8 cellular contexts compared by ENCODE assay signal in the genomic region with DNA sequence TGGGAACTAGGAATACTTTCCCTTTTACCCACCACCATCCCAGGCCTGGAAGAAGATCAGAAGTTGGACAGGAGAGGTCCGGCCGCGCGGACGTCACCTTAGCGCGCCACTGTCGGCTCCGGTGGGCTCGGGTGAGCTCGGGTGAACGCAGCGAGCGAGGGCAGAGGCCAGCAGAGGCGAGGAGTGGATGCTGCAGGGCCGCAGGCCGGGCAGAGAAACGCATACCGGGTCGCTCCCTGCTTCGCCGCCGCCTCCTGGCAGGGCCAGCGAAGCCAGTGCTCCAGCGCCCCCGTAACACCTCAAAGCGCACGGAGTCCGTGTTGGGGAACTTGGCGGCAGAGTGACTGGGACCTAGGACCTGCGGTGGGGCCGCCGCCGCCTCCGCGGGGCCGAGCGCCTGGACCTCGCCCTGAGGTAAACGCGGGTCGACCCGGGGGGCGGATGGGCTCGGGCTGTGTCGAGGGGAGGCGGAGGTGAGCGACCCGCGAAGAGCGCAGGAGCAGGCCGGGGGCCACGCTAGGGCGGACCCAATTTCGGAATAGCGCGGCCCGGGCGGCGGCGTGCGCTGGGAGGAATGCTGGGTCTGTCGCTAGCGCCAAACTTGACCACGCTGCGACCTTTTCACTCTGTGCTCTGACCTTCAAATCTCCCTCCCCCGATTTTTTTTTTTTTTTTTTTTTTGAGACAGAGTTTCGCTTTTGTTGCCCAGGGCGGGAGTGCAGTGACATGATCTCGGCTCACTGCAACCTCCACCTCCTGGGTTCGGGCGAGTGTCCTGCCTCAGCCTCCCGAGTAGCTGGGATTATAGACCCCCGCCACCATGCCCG. TPM values are rescaled to one million over a fixed set of nuclear protein-coding genes. Genes with fewer than 3 reads are reported as not detected.
DNase-seq lines count a peak whose midpoint lies in the region; ATAC-seq and TF ChIP-seq lines count a peak whose summit lies in the region.

No MANE protein-coding gene starts in this region.

- H3K4me3 ChIP-seq in heart left ventricle (peak overlapping the region; percentile 15 to 80 (median 60)), parathyroid adenoma (ENCODE audit: low read depth, low read length) (no peak overlapping the region)

- POLR2A ChIA-PET in GM10248 (lab: Yijun Ruan, JAX) = interaction anchor here (0.7 kb wide), 1 partner anchor 1173 kb away, joined by 7 read pairs; no protein-coding TSS in a partner anchor

- H3K79me2 ChIP-seq in parathyroid adenoma = no peaks in the 10 kb centered on the region

- ATAC-seq in activated T-cell treated with anti-CD3 and anti-CD28 coated beads, Interleukin-2, amount 50 U/mL, for 4 hours = peak; percentile 73 to 81
- peak; percentile 71 to 88 (median 77) for ATAC-seq in heart left ventricle
- no peak for ATAC-seq in HG03432 (IDR thresholded peaks at IDR 0.05; ENCODE audit: unreplicated experiment)

- no peak for TF ChIP-seq POLR2A in heart left ventricle (IDR thresholded peaks at IDR 0.05)

- H3K27me3 ChIP-seq in heart left ventricle (peaks cover 0 to 37% (median 0%) of the 10 kb centered on the region in 9 donors), parathyroid adenoma (ENCODE audit: control insufficient read depth, insufficient read depth, low read length) (no peaks in the 10 kb centered on the region)

- H3K4me1 ChIP-seq in heart left ventricle = peaks cover 0 to 13% (median 4%) of the 10 kb centered on the region in 12 donors
- no peaks in the 10 kb centered on the region for H3K4me1 ChIP-seq in parathyroid adenoma

- peak overlapping the region; percentile 12 for H3K4me2 ChIP-seq in parathyroid adenoma (ENCODE audit: low read length)

- H2AFZ ChIP-seq in parathyroid adenoma = peak overlapping the region; percentile 46

- intact Hi-C loops in heart left ventricle (cut with DNase I) = no loop called here

- H3K9ac ChIP-seq in parathyroid adenoma = no peak overlapping the region

- peak overlapping the region in 6 of 12 donors; percentile 4 to 60 (median 45) for H3K27ac ChIP-seq in heart left ventricle
- H3K27ac ChIP-seq in parathyroid adenoma = no peak overlapping the region

- WGBS in heart left ventricle, 4 donors = 6 to 8% (median 6%) methylated on average over 66 to 75 of the region's 75 CpGs

- peaks cover 50% of the 10 kb centered on the region for H3K27me3 Mint-ChIP-seq in activated T-cell treated with anti-CD3 and anti-CD28 coated beads, Interleukin-2, amount 50 U/mL, for 4 hours (ENCODE audit: low read depth)

- no peaks in the 10 kb centered on the region for H3K9me3 Mint-ChIP-seq in activated T-cell treated with anti-CD3 and anti-CD28 coated beads, Interleukin-2, amount 50 U/mL, for 4 hours

- peak overlapping the region; percentile 55 for H3K4me3 Mint-ChIP-seq in activated T-cell treated with anti-CD3 and anti-CD28 coated beads, Interleukin-2, amount 50 U/mL, for 4 hours

- H3K36me3 ChIP-seq in heart left ventricle (no peaks in the 10 kb centered on the region), parathyroid adenoma (ENCODE audit: control insufficient read depth, insufficient read depth, low read length) (no peaks in the 10 kb centered on the region)

- peaks cover 3% of the 10 kb centered on the region for H3K4me1 Mint-ChIP-seq in activated T-cell treated with anti-CD3 and anti-CD28 coated beads, Interleukin-2, amount 50 U/mL, for 4 hours (ENCODE audit: low read depth)

- no peaks in the 10 kb centered on the region for H3K36me3 Mint-ChIP-seq in activated T-cell treated with anti-CD3 and anti-CD28 coated beads, Interleukin-2, amount 50 U/mL, for 4 hours (ENCODE audit: insufficient read depth)

- TF ChIP-seq CTCF in GM10248 (IDR thresholded peaks at IDR 0.05; ENCODE audit: control extremely low read depth, extremely low read depth, low read depth, missing control alignments) (no peak), heart left ventricle (IDR thresholded peaks at IDR 0.05) (peak in 1 of 12 donors; percentile 4), parathyroid adenoma (IDR thresholded peaks at IDR 0.05) (no peak)

- H3K9me3 ChIP-seq in heart left ventricle = no peaks in the 10 kb centered on the region
- no peaks in the 10 kb centered on the region for H3K9me3 ChIP-seq in parathyroid adenoma (ENCODE audit: control insufficient read depth, low read length)

- DNase-seq in GM10248 (ENCODE audit: extremely low spot score) = peak; percentile 48
- no peak for DNase-seq in activated T-cell treated with anti-CD3 and anti-CD28 coated beads, Interleukin-2, amount 50 U/mL, for 4 hours
- peak in 3 of 5 donors; percentile 44 to 64 (median 48) for DNase-seq in heart left ventricle
- DNase-seq in T1000 (lab: John Stamatoyannopoulos, UW) = no peak
- no peak for DNase-seq in NCI-H748 (lab: John Stamatoyannopoulos, UW; ENCODE audit: unreplicated experiment)
- no peak for DNase-seq in epidermal melanocyte (ENCODE audit: insufficient read length, low spot score)

- CTCF ChIA-PET in GM10248 (lab: Yijun Ruan, JAX) = interaction anchor here (0.9 to 22.3 kb wide), 3 partner anchors 70 to 266 kb away, joined by 3 to 827 read pairs (median 7); a partner anchor contains a TSS

RNA-seq across cellular contexts. Expression of a gene that starts 1.6 kb away (rescaled TPM):
- total RNA-seq in activated T-cell treated with anti-CD3 and anti-CD28 coated beads, Interleukin-2, amount 50 U/mL, for 4 hours = under 1 TPM; 0.33 to 0.41 (median 0.40) TPM
- total RNA-seq in heart left ventricle = 1 to 10 TPM in 5 of 9 donors, under 1 TPM in 4; 0.09 to 3.4 (median 1.6) TPM
- polyA plus RNA-seq in heart left ventricle = under 1 TPM; 0.07 to 0.46 TPM

Comparison
In these comparisons a context has a peak if more than half of its experiments do, and no peak if none do; other contexts are left out.
1. DNase-seq: peak in GM10248 (single experiment) and heart left ventricle (3 of 5); none in activated T-cell treated with anti-CD3 and anti-CD28 coated beads, Interleukin-2, amount 50 U/mL, for 4 hours (single experiment), T1000 (single experiment), NCI-H748 (single experiment) and epidermal melanocyte (single experiment).